In the genomic region with DNA sequence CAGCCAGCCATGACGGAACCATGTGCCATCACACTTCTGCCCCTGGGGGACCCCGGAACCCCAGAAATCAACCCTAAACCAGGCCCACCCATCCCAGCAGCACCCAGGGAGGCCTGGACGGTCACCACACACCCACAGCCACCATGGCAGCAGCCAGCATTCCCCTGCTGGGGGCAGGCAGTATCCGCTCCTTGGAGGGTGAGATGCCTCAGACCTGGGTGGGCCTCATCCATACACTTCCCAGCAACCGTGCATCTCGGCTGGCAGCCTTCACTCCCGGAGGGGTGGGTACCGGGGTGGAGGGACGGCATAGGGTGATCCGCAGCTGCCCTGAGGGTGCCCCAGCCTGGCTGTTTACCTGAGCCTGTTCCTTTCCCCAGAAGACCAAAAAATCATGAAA, we compare ENCODE assay signal across 24 cellular contexts.
"Had no signal": no experiment of that assay in that cellular context is flagged by ENCODE, and none has a peak within 500 bp of the region (broad histone marks: within the 10 kb centered on the region; RNA-seq: fewer than 3 reads in every experiment).

No MANE protein-coding gene starts in this region.

- H3K4me1 Mint-ChIP-seq: activated CD4-positive, alpha-beta memory T cell treated with anti-CD3 and anti-CD28 coated beads, Interleukin-2, amount 10 ng/mL, durations not matched to agents 7 days and 5 days; activated CD4-positive, alpha-beta T cell treated with anti-CD3 and anti-CD28 coated beads, Interleukin-2, amount 10 ng/mL, durations not matched to agents 7 days and 5 days; activated CD8-positive, alpha-beta memory T cell treated with anti-CD3 and anti-CD28 coated beads, Interleukin-2, amount 10 ng/mL, durations not matched to agents 7 days and 5 days; central memory CD8-positive, alpha-beta T cell had no signal

- H2AFZ ChIP-seq: neural progenitor cell had no signal

- H3K9me3 ChIP-seq: gastrocnemius medialis, right atrium auricular region, spleen, testis, transverse colon had no signal

- H3K4me3 Mint-ChIP-seq: activated CD4-positive, alpha-beta memory T cell treated with anti-CD3 and anti-CD28 coated beads, Interleukin-2, amount 10 ng/mL, durations not matched to agents 7 days and 5 days; activated CD4-positive, alpha-beta T cell treated with anti-CD3 and anti-CD28 coated beads, Interleukin-2, amount 10 ng/mL, durations not matched to agents 7 days and 5 days; activated CD8-positive, alpha-beta memory T cell treated with anti-CD3 and anti-CD28 coated beads, Interleukin-2, amount 10 ng/mL, durations not matched to agents 7 days and 5 days; central memory CD8-positive, alpha-beta T cell; dendritic cell treated with granulocyte-macrophage colony-stimulating factor and Interleukin-4, amounts not matched to agents 40 ng/mL and 50 ng/mL, for 4 days; naive thymus-derived CD8-positive, alpha-beta T cell; neural progenitor cell; T-helper 17 cell had no signal

- H3K27me3 Mint-ChIP-seq: activated CD4-positive, alpha-beta T cell treated with anti-CD3 and anti-CD28 coated beads, Interleukin-2, amount 10 ng/mL, durations not matched to agents 7 days and 5 days; activated CD8-positive, alpha-beta memory T cell treated with anti-CD3 and anti-CD28 coated beads, Interleukin-2, amount 10 ng/mL, durations not matched to agents 7 days and 5 days had no signal

- H3K4me3 ChIP-seq: gastrocnemius medialis, neural progenitor cell, right atrium auricular region, spleen, testis, transverse colon had no signal

- DNase-seq: activated CD4-positive, alpha-beta memory T cell treated with anti-CD3 and anti-CD28 coated beads, Interleukin-2, amount 10 ng/mL, durations not matched to agents 7 days and 5 days; activated CD4-positive, alpha-beta T cell treated with anti-CD3 and anti-CD28 coated beads for 1 hour; activated CD4-positive, alpha-beta T cell treated with anti-CD3 and anti-CD28 coated beads, Interleukin-2, amount 10 ng/mL, durations not matched to agents 7 days and 5 days; activated CD8-positive, alpha-beta memory T cell treated with anti-CD3 and anti-CD28 coated beads, Interleukin-2, amount 10 ng/mL, durations not matched to agents 7 days and 5 days; activated T-cell treated with anti-CD3 and anti-CD28 coated beads, Interleukin-2, amount 50 U/mL, for 48 hours; effector CD4-positive, alpha-beta T cell; gastrocnemius medialis; glutamatergic neuron; left cardiac atrium; midbrain; naive thymus-derived CD8-positive, alpha-beta T cell; spleen; stimulated activated naive CD4-positive, alpha-beta T cell treated with Interleukin-2 at 50 U/mL for 16 hours; T-helper 17 cell; T1000; testis; transverse colon had no signal

- ATAC-seq: activated CD8-positive, alpha-beta memory T cell treated with anti-CD3 and anti-CD28 coated beads, Interleukin-2, amount 10 ng/mL, durations not matched to agents 7 days and 5 days; activated naive CD4-positive, alpha-beta T cell treated with anti-CD3 and anti-CD28 coated beads, Interleukin-2, amount 50 U/mL, for 72 hours; gastrocnemius medialis; left cardiac atrium; naive thymus-derived CD8-positive, alpha-beta T cell; T-helper 17 cell had no signal

- H3K9me3 Mint-ChIP-seq: activated CD4-positive, alpha-beta memory T cell treated with anti-CD3 and anti-CD28 coated beads, Interleukin-2, amount 10 ng/mL, durations not matched to agents 7 days and 5 days; activated CD4-positive, alpha-beta T cell treated with anti-CD3 and anti-CD28 coated beads, Interleukin-2, amount 10 ng/mL, durations not matched to agents 7 days and 5 days; activated naive CD4-positive, alpha-beta T cell treated with anti-CD3 and anti-CD28 coated beads, Interleukin-2, amount 50 U/mL, for 72 hours; activated T-helper 2 cell treated with anti-CD3 and anti-CD28 coated beads, Interferon-gamma antibody, Interleukin-2, Interleukin-4, amounts not matched to agents 10 μg/mL and 5 μg/mL and 100 μg/mL, durations not matched to agents 14 hours and 24 hours and 36 hours; central memory CD8-positive, alpha-beta T cell; dendritic cell treated with granulocyte-macrophage colony-stimulating factor and Interleukin-4, amounts not matched to agents 40 ng/mL and 50 ng/mL, for 4 days; naive thymus-derived CD8-positive, alpha-beta T cell; neural progenitor cell had no signal

- H3K9ac ChIP-seq: neural progenitor cell had no signal

- H3K36me3 Mint-ChIP-seq: activated CD8-positive, alpha-beta memory T cell treated with anti-CD3 and anti-CD28 coated beads, Interleukin-2, amount 10 ng/mL, durations not matched to agents 7 days and 5 days; activated naive CD4-positive, alpha-beta T cell treated with anti-CD3 and anti-CD28 coated beads, Interleukin-2, amount 50 U/mL, for 72 hours; naive thymus-derived CD8-positive, alpha-beta T cell; neural progenitor cell had no signal

- H3K27ac Mint-ChIP-seq: activated CD4-positive, alpha-beta memory T cell treated with anti-CD3 and anti-CD28 coated beads, Interleukin-2, amount 10 ng/mL, durations not matched to agents 7 days and 5 days; activated CD4-positive, alpha-beta T cell treated with anti-CD3 and anti-CD28 coated beads, Interleukin-2, amount 10 ng/mL, durations not matched to agents 7 days and 5 days; activated CD8-positive, alpha-beta memory T cell treated with anti-CD3 and anti-CD28 coated beads, Interleukin-2, amount 10 ng/mL, durations not matched to agents 7 days and 5 days; activated T-helper 2 cell treated with anti-CD3 and anti-CD28 coated beads, Interferon-gamma antibody, Interleukin-2, Interleukin-4, amounts not matched to agents 10 μg/mL and 5 μg/mL and 100 μg/mL, durations not matched to agents 14 hours and 24 hours and 36 hours; dendritic cell treated with granulocyte-macrophage colony-stimulating factor and Interleukin-4, amounts not matched to agents 40 ng/mL and 50 ng/mL, for 4 days; neural progenitor cell; T-helper 17 cell had no signal

- H3K4me2 ChIP-seq: neural progenitor cell had no signal

- H3K27ac ChIP-seq: epithelial cell of prostate, gastrocnemius medialis, neural progenitor cell, right atrium auricular region, spleen, transverse colon had no signal

- H3K27me3 ChIP-seq: gastrocnemius medialis, right atrium auricular region, testis had no signal

- H3K4me1 ChIP-seq: gastrocnemius medialis had no signal

- H3K36me3 ChIP-seq: gastrocnemius medialis, neural progenitor cell, right atrium auricular region, spleen, transverse colon had no signal
